13 cellular contexts compared by ENCODE assay signal in genomic region chr11:44351006-44351660, GRCh38. TPM values are rescaled to one million over a fixed set of nuclear protein-coding genes. Genes with fewer than 3 reads are reported as not detected.
A peak's percentile ranks its signal among the peaks of the same experiment; 100 is the strongest.
DNase-seq lines count a peak whose midpoint lies in the region; ATAC-seq and TF ChIP-seq lines count a peak whose summit lies in the region.
"Had no signal": no experiment of that assay in that cellular context is flagged by ENCODE, and none has a peak within 500 bp of the region (broad histone marks: within the 10 kb centered on the region; RNA-seq: fewer than 3 reads in every experiment).

No MANE protein-coding gene starts in this region.

- no TSS peak for BruUV-seq in PC-9 (replicated peaks; lab: Mats Ljungman, UMichigan)

- H4K91ac ChIP-seq in neuronal stem cell (ENCODE audit: low read depth, low read length, poor library complexity), result no peak overlapping the region

- CTCF ChIA-PET in PC-9 (lab: Charles Lee), result no interaction called here

- no peak overlapping the region for H3K23ac ChIP-seq in neuronal stem cell (ENCODE audit: low read depth, low read length, poor library complexity)

- intact Hi-C loops in PC-9 (cut with micrococcal nuclease; ENCODE audit: unreplicated experiment), result no loop called here

- H3K14ac ChIP-seq in neuronal stem cell (ENCODE audit: low read length), result peak overlapping the region; percentile 86

- H3K4me3 ChIP-seq in neuronal stem cell (ENCODE audit: low read length in 2 of 2), result no peak overlapping the region
- no peak overlapping the region for H3K4me3 ChIP-seq in PC-9

- H3K79me1 ChIP-seq in neuronal stem cell (ENCODE audit: low read depth, low read length), result no peaks in the 10 kb centered on the region

- H3K4me2 ChIP-seq in neuronal stem cell (ENCODE audit: insufficient read depth, low read length, poor library complexity, severe bottlenecking) (no peak overlapping the region), PC-9 (no peak overlapping the region)

- H2AFZ ChIP-seq in neuronal stem cell (ENCODE audit: low read length) (no peak overlapping the region), PC-9 (no peak overlapping the region)

- no peaks in the 10 kb centered on the region for H4K20me1 ChIP-seq in PC-9 (ENCODE audit: insufficient read depth)

- no peaks in the 10 kb centered on the region for H3F3A ChIP-seq in PC-9 (ENCODE audit: insufficient read depth, low read depth)

- WGBS in neuronal stem cell (ENCODE audit: extremely low coverage in 2 of 2, insufficient read length in 2 of 2, insufficient replicate concordance in 1 of 2), 2 donors, result no CpG with 5 or more reads among the region's 9 CpGs

- ATAC-seq in GM18873 (IDR thresholded peaks at IDR 0.05; ENCODE audit: low FRiP score, unreplicated experiment), result peak; percentile 67
- peak; percentile 89 for ATAC-seq in GM21786 (IDR thresholded peaks at IDR 0.05; ENCODE audit: unreplicated experiment)
- ATAC-seq in HG03521 (IDR thresholded peaks at IDR 0.05; ENCODE audit: unreplicated experiment), result peak; percentile 81
- ATAC-seq in HG03097 (IDR thresholded peaks at IDR 0.05; ENCODE audit: low FRiP score, unreplicated experiment), result no peak
- ATAC-seq: stimulated activated naive CD8-positive, alpha-beta T cell treated with anti-CD3 and anti-CD28 coated beads, Interleukin-15, Interleukin-2, amounts not matched to agents 100 U/mL and 50 U/mL, for 24 hours had no signal

- peak overlapping the region; percentile 25 for H2AK5ac ChIP-seq in neuronal stem cell (ENCODE audit: low read depth, low read length)

- no peak overlapping the region for H2BK12ac ChIP-seq in neuronal stem cell (ENCODE audit: low read length)

- H3K27me3 ChIP-seq in neuronal stem cell (ENCODE audit: control insufficient read depth in 3 of 3, insufficient read depth in 3 of 3, low read depth in 1 of 3, low read length in 3 of 3) (peaks cover 0 to 44% (median 0%) of the 10 kb centered on the region in 3 experiments), PC-9 (ENCODE audit: insufficient read depth, low read depth) (peaks cover 7% of the 10 kb centered on the region; the same call in 1 of the 2 replicates)

- no peak for TF ChIP-seq CTCF in PC-9 (conservative IDR thresholded peaks at IDR 0.05)

- H3K4me1 ChIP-seq in neuronal stem cell (ENCODE audit: control insufficient read depth in 2 of 2, insufficient read depth in 1 of 2, low read depth in 1 of 2, low read length in 2 of 2) (peaks cover 0 to 18% of the 10 kb centered on the region in 2 donors), PC-9 (replicated peaks; ENCODE audit: insufficient read depth) (no peaks in the 10 kb centered on the region)

- H2BK120ac ChIP-seq in neuronal stem cell (ENCODE audit: low read depth, low read length), result no peak overlapping the region

- no peaks in the 10 kb centered on the region for H3K36me3 ChIP-seq in neuronal stem cell (replicated peaks in 1 of 2; ENCODE audit: control insufficient read depth in 2 of 2, insufficient read depth in 2 of 2, low read length in 2 of 2)
- H3K36me3 ChIP-seq in PC-9 (ENCODE audit: low read depth), result no peaks in the 10 kb centered on the region

- POLR2A ChIA-PET in PC-9 (lab: Charles Lee; ENCODE audit: unreplicated experiment), result no interaction called here

- no peaks in the 10 kb centered on the region for H3K9me3 ChIP-seq in neuronal stem cell (replicated peaks in 1 of 2; ENCODE audit: control insufficient read depth in 2 of 2, insufficient read depth in 1 of 2, low read depth in 1 of 2, low read length in 2 of 2)
- H3K9me3 ChIP-seq in PC-9 (ENCODE audit: insufficient read depth, low read depth), result no peaks in the 10 kb centered on the region

- DNase-seq in neuronal stem cell (ENCODE audit: low spot score) (no peak), T1000 (lab: John Stamatoyannopoulos, UW) (no peak), PC-9 (no peak), iPS-NIHi11 (ENCODE audit: low spot score) (no peak)
- DNase-seq: activated naive CD4-positive, alpha-beta T cell treated with Interleukin-2 at 50 U/mL for 16 hours; NCI-H1092; stimulated activated naive CD8-positive, alpha-beta T cell treated with anti-CD3 and anti-CD28 coated beads, Interleukin-15, Interleukin-2, amounts not matched to agents 100 U/mL and 50 U/mL, for 24 hours had no signal

- no peak overlapping the region for H3K18ac ChIP-seq in neuronal stem cell (ENCODE audit: low read length)

- H2BK5ac ChIP-seq in neuronal stem cell (ENCODE audit: low read length), result no peak overlapping the region

- H2BK15ac ChIP-seq in neuronal stem cell (ENCODE audit: low read length), result no peak overlapping the region

- no peak overlapping the region for H4K8ac ChIP-seq in neuronal stem cell (ENCODE audit: low read depth, low read length)

- no peaks in the 10 kb centered on the region for H3K9me2 ChIP-seq in PC-9 (ENCODE audit: insufficient read depth)

- no peak overlapping the region for H3K9ac ChIP-seq in neuronal stem cell (ENCODE audit: low read depth, low read length, poor library complexity)

- no peak overlapping the region for H3K4ac ChIP-seq in neuronal stem cell (ENCODE audit: low read length)

- no peak overlapping the region for H3K27ac ChIP-seq in neuronal stem cell (replicated peaks; ENCODE audit: low read length)
- no peak overlapping the region for H3K27ac ChIP-seq in PC-9

- H3K79me2 ChIP-seq in PC-9 (ENCODE audit: low read depth), result no peaks in the 10 kb centered on the region

RNA-seq across cellular contexts. Expression of gene ALX4, which starts 41.2 kb away (rescaled TPM):
- not detected for polyA plus RNA-seq in neuronal stem cell (2013, experiment 1 of 2)
- polyA plus RNA-seq in neuronal stem cell (2013, experiment 2 of 2), result 0.01 TPM
- total RNA-seq in PC-9 (2021), result not detected in 2 replicates
- total RNA-seq: glomerular endothelial cell, mononuclear cell had no signal
